Comparison of ENCODE assay signal across 1 cellular context in genomic region chr6:33271608-33272357, GRCh38.
TF ChIP-seq lines count a peak whose summit lies in the region.

TSS of gene RPS18 (plus strand) at chr6:33272075. CDS start at chr6:33272120, 45 bp downstream.
TSS of gene VPS52 (minus strand) at chr6:33271876. CDS start at chr6:33271675, 201 bp downstream.

TF ChIP-seq in HEK293, 187 proteins besides CTCF, POLR2A, EP300 and RAD21 (continued from another document):
- no peak for TF ChIP-seq ZNF398 (tag by site-specific recombination; IDR thresholded peaks at IDR 0.05)
- peak; percentile 37 for TF ChIP-seq ZIC2 (tag by site-specific recombination; IDR thresholded peaks at IDR 0.05)
- peak; percentile 99 for TF ChIP-seq YY2 (tag by site-specific recombination; IDR thresholded peaks at IDR 0.05)
- TF ChIP-seq ZNF146 (tag by site-specific recombination; IDR thresholded peaks at IDR 0.05) = no peak
- TF ChIP-seq SETDB1 (IDR thresholded peaks at IDR 0.05; ENCODE audit: insufficient read length, low read length) = no peak
- peak; percentile 23; the same call in 1 of the 2 replicates for TF ChIP-seq KLF7 (tag by site-specific recombination; IDR thresholded peaks at IDR 0.05; ENCODE audit: borderline replicate concordance)
- no peak for TF ChIP-seq ZNF677 (tag by site-specific recombination; IDR thresholded peaks at IDR 0.05)
- TF ChIP-seq ZNF548 (tag by site-specific recombination; IDR thresholded peaks at IDR 0.05) = no peak
- peak; percentile 87 for TF ChIP-seq KLF8 (tag by site-specific recombination; IDR thresholded peaks at IDR 0.05)
- no peak for TF ChIP-seq ZNF211 (tag by site-specific recombination; IDR thresholded peaks at IDR 0.05; ENCODE audit: low read depth)
